Comparison of ENCODE assay signal across 1 cellular context in genomic region chr1:94807742-94808491, GRCh38.
TF ChIP-seq lines count a peak whose summit lies in the region.

No MANE protein-coding gene starts in this region.

TF ChIP-seq in HepG2, 621 proteins besides CTCF, POLR2A, EP300 and RAD21 (continued from another document):
- TF ChIP-seq, protein P1, sequence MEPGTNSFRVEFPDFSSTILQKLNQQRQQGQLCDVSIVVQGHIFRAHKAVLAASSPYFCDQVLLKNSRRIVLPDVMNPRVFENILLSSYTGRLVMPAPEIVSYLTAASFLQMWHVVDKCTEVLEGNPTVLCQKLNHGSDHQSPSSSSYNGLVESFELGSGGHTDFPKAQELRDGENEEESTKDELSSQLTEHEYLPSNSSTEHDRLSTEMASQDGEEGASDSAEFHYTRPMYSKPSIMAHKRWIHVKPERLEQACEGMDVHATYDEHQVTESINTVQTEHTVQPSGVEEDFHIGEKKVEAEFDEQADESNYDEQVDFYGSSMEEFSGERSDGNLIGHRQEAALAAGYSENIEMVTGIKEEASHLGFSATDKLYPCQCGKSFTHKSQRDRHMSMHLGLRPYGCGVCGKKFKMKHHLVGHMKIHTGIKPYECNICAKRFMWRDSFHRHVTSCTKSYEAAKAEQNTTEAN (CRISPR knock-in tag; conservative IDR thresholded peaks at IDR 0.05) = no peak
- TF ChIP-seq NR2F6 (IDR thresholded peaks at IDR 0.05) (peak; percentile 92), NR2F6 (CRISPR knock-in tag; IDR thresholded peaks at IDR 0.05) (peak; percentile 95), ZNF235 (CRISPR knock-in tag; IDR thresholded peaks at IDR 0.05; ENCODE audit: borderline replicate concordance) (no peak), BCL6 (CRISPR knock-in tag; IDR thresholded peaks at IDR 0.05) (peak; percentile 75), RFXANK (CRISPR knock-in tag; IDR thresholded peaks at IDR 0.05) (no peak), FOXA1 (IDR thresholded peaks at IDR 0.05) (no peak), FOXA1 (CRISPR knock-in tag; IDR thresholded peaks at IDR 0.05) (peak; percentile 84), AHDC1 (CRISPR knock-in tag; IDR thresholded peaks at IDR 0.05; ENCODE audit: borderline replicate concordance) (peak; percentile 53; the same call in 1 of the 2 replicates), ZNF256 (CRISPR knock-in tag; conservative IDR thresholded peaks at IDR 0.05) (no peak), ZMYM4 (CRISPR knock-in tag; IDR thresholded peaks at IDR 0.05) (peak; percentile 28; the same call in 1 of the 2 replicates), HDAC1 (CRISPR knock-in tag; IDR thresholded peaks at IDR 0.05) (0 out of 2 replicates have a peak, but pooled peaks have one; percentile 17)
- TF ChIP-seq, protein P2, sequence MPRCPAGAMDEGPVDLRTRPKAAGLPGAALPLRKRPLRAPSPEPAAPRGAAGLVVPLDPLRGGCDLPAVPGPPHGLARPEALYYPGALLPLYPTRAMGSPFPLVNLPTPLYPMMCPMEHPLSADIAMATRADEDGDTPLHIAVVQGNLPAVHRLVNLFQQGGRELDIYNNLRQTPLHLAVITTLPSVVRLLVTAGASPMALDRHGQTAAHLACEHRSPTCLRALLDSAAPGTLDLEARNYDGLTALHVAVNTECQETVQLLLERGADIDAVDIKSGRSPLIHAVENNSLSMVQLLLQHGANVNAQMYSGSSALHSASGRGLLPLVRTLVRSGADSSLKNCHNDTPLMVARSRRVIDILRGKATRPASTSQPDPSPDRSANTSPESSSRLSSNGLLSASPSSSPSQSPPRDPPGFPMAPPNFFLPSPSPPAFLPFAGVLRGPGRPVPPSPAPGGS (CRISPR knock-in tag; IDR thresholded peaks at IDR 0.05) = no peak
